In genomic region chr1:207639362-207639761, GRCh38 we compare ENCODE assay signal across 6 cellular contexts. TPM values are rescaled to one million over a fixed set of nuclear protein-coding genes. Genes with fewer than 3 reads are reported as not detected.
"Had no signal": no experiment of that assay in that cellular context is flagged by ENCODE, and none has a peak within 500 bp of the region (broad histone marks: within the 10 kb centered on the region; RNA-seq: fewer than 3 reads in every experiment).

No MANE protein-coding gene starts in this region.

RNA-seq across cellular contexts. Expression of gene CR1L, which starts 5.6 kb away (rescaled TPM):
- total RNA-seq: H4, H7, HepG2, HFFc6, HT1080 had no signal
- polyA plus RNA-seq: HepG2, IgD-negative memory B cell had no signal
